19 cellular contexts compared by ENCODE assay signal in the genomic region with DNA sequence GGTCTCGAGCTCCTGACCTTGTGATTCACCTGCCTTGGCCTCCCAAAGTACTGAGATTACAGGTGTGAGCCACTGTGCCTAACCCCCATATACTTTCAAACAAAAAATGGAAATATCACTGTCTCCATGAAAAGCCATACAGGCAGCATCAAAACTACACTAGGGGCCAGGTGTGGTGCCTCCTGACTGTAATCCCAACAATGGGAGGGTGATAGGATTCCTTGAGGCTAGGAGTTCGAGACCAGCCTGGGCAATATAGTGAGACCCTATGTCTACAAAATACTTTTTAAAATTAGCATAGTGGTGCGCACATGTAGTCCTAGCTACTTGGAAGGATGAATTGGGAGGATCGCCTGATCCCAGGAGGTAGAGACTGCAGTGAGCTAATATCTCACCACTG.
"Had no signal": no experiment of that assay in that cellular context is flagged by ENCODE, and none has a peak within 500 bp of the region (broad histone marks: within the 10 kb centered on the region; RNA-seq: fewer than 3 reads in every experiment).

No MANE protein-coding gene starts in this region.

- H3K9me3 Mint-ChIP-seq: activated CD4-positive, alpha-beta T cell treated with anti-CD3 and anti-CD28 coated beads, Interleukin-2, amount 10 ng/mL, durations not matched to agents 24 days and 14 days; activated naive CD8-positive, alpha-beta T cell treated with anti-CD3 and anti-CD28 coated beads, Interleukin-2, amount 10 ng/mL, durations not matched to agents 7 days and 5 days; naive B cell had no signal

- H3K4me3 ChIP-seq: coronary artery, lower lobe of right lung, ovary, psoas muscle, right atrium auricular region, tibial artery had no signal

- DNase-seq: activated CD4-positive, alpha-beta T cell treated with anti-CD3 and anti-CD28 coated beads, Interleukin-2, amount 10 ng/mL, durations not matched to agents 24 days and 14 days; activated gamma-delta T cell treated with Interleukin-2 at 50 U/mL for 16 hours; activated naive CD8-positive, alpha-beta T cell treated with anti-CD3 and anti-CD28 coated beads, Interleukin-2, amount 10 ng/mL, durations not matched to agents 7 days and 5 days; amygdala; cerebellar nuclear complex; erythroblast; foreskin keratinocyte; lower lobe of right lung; naive B cell; ovary; psoas muscle; stimulated activated CD4-positive, alpha-beta T cell treated with anti-CD3 and anti-CD28 coated beads, Interleukin-4, amount 100 ng/mL, for 24 hours; stimulated activated naive CD8-positive, alpha-beta T cell treated with anti-CD3 and anti-CD28 coated beads, Interleukin-15, Interleukin-2, amounts not matched to agents 100 U/mL and 50 U/mL, for 24 hours; SW 1271; tibial artery had no signal

- H3K27ac Mint-ChIP-seq: activated CD4-positive, alpha-beta T cell treated with anti-CD3 and anti-CD28 coated beads, Interleukin-2, amount 10 ng/mL, durations not matched to agents 24 days and 14 days; activated naive CD8-positive, alpha-beta T cell treated with anti-CD3 and anti-CD28 coated beads, Interleukin-2, amount 10 ng/mL, durations not matched to agents 7 days and 5 days had no signal

- ATAC-seq: activated CD4-positive, CD25-positive, alpha-beta regulatory T cell treated with anti-CD3 and anti-CD28 coated beads, Interleukin-2, amount 50 U/mL, for 24 hours; foreskin keratinocyte; left lobe of liver; lower lobe of right lung; psoas muscle; stimulated activated naive CD8-positive, alpha-beta T cell treated with anti-CD3 and anti-CD28 coated beads, Interleukin-15, Interleukin-2, amounts not matched to agents 100 U/mL and 50 U/mL, for 24 hours had no signal

- H3K36me3 Mint-ChIP-seq: naive B cell had no signal

- H3K27me3 Mint-ChIP-seq: activated CD4-positive, alpha-beta T cell treated with anti-CD3 and anti-CD28 coated beads, Interleukin-2, amount 10 ng/mL, durations not matched to agents 24 days and 14 days; activated naive CD8-positive, alpha-beta T cell treated with anti-CD3 and anti-CD28 coated beads, Interleukin-2, amount 10 ng/mL, durations not matched to agents 7 days and 5 days; naive B cell had no signal

- H3K4me3 Mint-ChIP-seq: activated CD4-positive, alpha-beta T cell treated with anti-CD3 and anti-CD28 coated beads, Interleukin-2, amount 10 ng/mL, durations not matched to agents 24 days and 14 days; activated naive CD8-positive, alpha-beta T cell treated with anti-CD3 and anti-CD28 coated beads, Interleukin-2, amount 10 ng/mL, durations not matched to agents 7 days and 5 days; naive B cell had no signal

- H3K36me3 ChIP-seq: ovary had no signal

- H3K9me3 ChIP-seq: lower lobe of right lung, ovary, psoas muscle, right atrium auricular region, tibial artery had no signal

- H3K27me3 ChIP-seq: foreskin keratinocyte, ovary, right atrium auricular region, tibial artery had no signal

- H3K27ac ChIP-seq: coronary artery, foreskin keratinocyte, lower lobe of right lung, ovary, psoas muscle, right atrium auricular region, tibial artery had no signal

- H3K4me1 ChIP-seq: tibial artery had no signal
